24 cellular contexts compared by ENCODE assay signal in the genomic region with DNA sequence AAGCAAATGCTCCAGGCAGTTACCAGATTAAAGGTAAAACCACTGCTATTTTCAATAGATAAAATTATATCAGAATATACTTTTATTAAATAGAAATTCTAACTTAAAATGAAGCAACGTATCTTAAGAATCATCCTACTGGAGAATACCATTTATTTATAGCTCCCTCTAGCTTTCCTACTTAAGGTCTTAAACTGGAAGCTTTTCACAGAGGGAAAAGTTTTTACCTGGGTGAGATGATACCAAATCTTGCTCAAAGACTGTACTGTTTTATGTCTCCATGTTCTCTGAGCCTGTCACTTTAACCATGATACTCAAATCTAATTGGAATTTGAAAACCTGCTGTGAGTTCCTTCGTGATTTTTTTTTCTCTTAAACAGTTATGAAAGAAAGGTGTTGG.
DNase-seq lines count a peak whose midpoint lies in the region; ATAC-seq and TF ChIP-seq lines count a peak whose summit lies in the region.
"Had no signal": no experiment of that assay in that cellular context is flagged by ENCODE, and none has a peak within 500 bp of the region (broad histone marks: within the 10 kb centered on the region; RNA-seq: fewer than 3 reads in every experiment).

No MANE protein-coding gene starts in this region.

- no peak overlapping the region for H3K4me3 ChIP-seq in smooth muscle cell
- H3K4me3 ChIP-seq: sigmoid colon, SJCRH30, thoracic aorta, uterus had no signal

- no peaks in the 10 kb centered on the region for H3K9me3 ChIP-seq in smooth muscle cell (replicated peaks; ENCODE audit: low read depth)
- H3K9me3 ChIP-seq: sigmoid colon, SJCRH30, thoracic aorta, uterus had no signal

- H3K79me2 ChIP-seq in smooth muscle cell (ENCODE audit: low read depth) = no peaks in the 10 kb centered on the region

- no peak for ATAC-seq in GM19455 (IDR thresholded peaks at IDR 0.05; ENCODE audit: unreplicated experiment)
- ATAC-seq: activated naive CD4-positive, alpha-beta T cell treated with anti-CD3 and anti-CD28 coated beads, Interleukin-2, amount 50 U/mL, for 72 hours; activated T-helper 17 cell treated with anti-CD3 and anti-CD28 coated beads, Interleukin-2, amount 50 U/mL, for 72 hours had no signal

- H3K36me3 ChIP-seq in smooth muscle cell (ENCODE audit: low read depth) = no peaks in the 10 kb centered on the region
- H3K36me3 ChIP-seq: sigmoid colon, SJCRH30, thoracic aorta, uterus had no signal

- no peak overlapping the region for H3K9ac ChIP-seq in smooth muscle cell (ENCODE audit: low read depth)

- peak; percentile 2 for DNase-seq in HT1080 (ENCODE audit: low read depth)
- peak; percentile 7 for DNase-seq in astrocyte of the hippocampus (ENCODE audit: low read depth, low spot score)
- DNase-seq in fibroblast of peridontal ligament (ENCODE audit: extremely low read depth) = peak; percentile 26
- no peak for DNase-seq in smooth muscle cell (lab: John Stamatoyannopoulos, UW; ENCODE audit: unreplicated experiment)
- DNase-seq in activated CD8-positive, alpha-beta memory T cell treated with anti-CD3 and anti-CD28 coated beads, Interleukin-2, amount 50 U/mL, for 48 hours = no peak
- no peak for DNase-seq in DMS153 treated with DMSO at 0.1 percent for 48 hours (lab: John Stamatoyannopoulos, UW; ENCODE audit: unreplicated experiment)
- DNase-seq: activated CD4-positive, CD25-positive, alpha-beta regulatory T cell; activated CD8-positive, alpha-beta memory T cell treated with anti-CD3 and anti-CD28 coated beads, Interleukin-2, amount 50 U/mL, for 4 hours; AML-193; anterior cingulate cortex; CD4-positive, alpha-beta memory T cell; H9; mesendoderm; NCI-H1092 treated with DMSO at 0.1 percent for 48 hours; NCI-H187 treated with DMSO at 0.1 percent for 48 hours; NCI-H526 treated with DMSO at 0.1 percent for 48 hours; sigmoid colon; SJCRH30; stimulated activated CD4-positive, alpha-beta T cell treated with anti-CD3 and anti-CD28 coated beads, Interleukin-15, amount 100 ng/mL, for 24 hours; uterus had no signal

- peak overlapping the region; percentile 39 for H3K4me2 ChIP-seq in smooth muscle cell

- peak overlapping the region; percentile 19 for H2AFZ ChIP-seq in smooth muscle cell (ENCODE audit: low read depth)

- no peaks in the 10 kb centered on the region for H3K4me1 ChIP-seq in smooth muscle cell (ENCODE audit: low read depth)
- H3K4me1 ChIP-seq: sigmoid colon, SJCRH30, uterus had no signal

- H3K27ac ChIP-seq in smooth muscle cell (ENCODE audit: low read depth) = peak overlapping the region; percentile 47
- H3K27ac ChIP-seq: sigmoid colon, SJCRH30, thoracic aorta, uterus had no signal

- TF ChIP-seq CTCF in smooth muscle cell (IDR thresholded peaks at IDR 0.05; ENCODE audit: borderline replicate concordance, insufficient read depth, poor library complexity, severe bottlenecking) = no peak

- no peaks in the 10 kb centered on the region for H3K27me3 ChIP-seq in smooth muscle cell (ENCODE audit: low read depth)
- H3K27me3 ChIP-seq: sigmoid colon, SJCRH30, uterus had no signal

- H3F3A ChIP-seq in smooth muscle cell (ENCODE audit: low read depth) = no peaks in the 10 kb centered on the region

- WGBS in smooth muscle cell (ENCODE audit: low lambda C conversion rate) = 63% methylated on average over 2 of the region's 2 CpGs

- no peaks in the 10 kb centered on the region for H4K20me1 ChIP-seq in smooth muscle cell (ENCODE audit: low read depth)

Comparison
In these comparisons a context has a peak if more than half of its experiments do, and no peak if none do; other contexts are left out.
1. DNase-seq: peak in HT1080 (single experiment), astrocyte of the hippocampus (single experiment) and fibroblast of peridontal ligament (single experiment); none in smooth muscle cell (single experiment), activated CD8-positive, alpha-beta memory T cell treated with anti-CD3 and anti-CD28 coated beads, Interleukin-2, amount 50 U/mL, for 48 hours (single experiment) and DMS153 treated with DMSO at 0.1 percent for 48 hours (single experiment).